Comparison of ENCODE assay signal across 1 cellular context in genomic region chr9:3058409-3058808, GRCh38.
TF ChIP-seq lines count a peak whose summit lies in the region.

No MANE protein-coding gene starts in this region.

TF ChIP-seq in WTC11, 78 proteins besides CTCF, POLR2A, EP300 and RAD21 (continued from another document):
- TF ChIP-seq, protein P1, sequence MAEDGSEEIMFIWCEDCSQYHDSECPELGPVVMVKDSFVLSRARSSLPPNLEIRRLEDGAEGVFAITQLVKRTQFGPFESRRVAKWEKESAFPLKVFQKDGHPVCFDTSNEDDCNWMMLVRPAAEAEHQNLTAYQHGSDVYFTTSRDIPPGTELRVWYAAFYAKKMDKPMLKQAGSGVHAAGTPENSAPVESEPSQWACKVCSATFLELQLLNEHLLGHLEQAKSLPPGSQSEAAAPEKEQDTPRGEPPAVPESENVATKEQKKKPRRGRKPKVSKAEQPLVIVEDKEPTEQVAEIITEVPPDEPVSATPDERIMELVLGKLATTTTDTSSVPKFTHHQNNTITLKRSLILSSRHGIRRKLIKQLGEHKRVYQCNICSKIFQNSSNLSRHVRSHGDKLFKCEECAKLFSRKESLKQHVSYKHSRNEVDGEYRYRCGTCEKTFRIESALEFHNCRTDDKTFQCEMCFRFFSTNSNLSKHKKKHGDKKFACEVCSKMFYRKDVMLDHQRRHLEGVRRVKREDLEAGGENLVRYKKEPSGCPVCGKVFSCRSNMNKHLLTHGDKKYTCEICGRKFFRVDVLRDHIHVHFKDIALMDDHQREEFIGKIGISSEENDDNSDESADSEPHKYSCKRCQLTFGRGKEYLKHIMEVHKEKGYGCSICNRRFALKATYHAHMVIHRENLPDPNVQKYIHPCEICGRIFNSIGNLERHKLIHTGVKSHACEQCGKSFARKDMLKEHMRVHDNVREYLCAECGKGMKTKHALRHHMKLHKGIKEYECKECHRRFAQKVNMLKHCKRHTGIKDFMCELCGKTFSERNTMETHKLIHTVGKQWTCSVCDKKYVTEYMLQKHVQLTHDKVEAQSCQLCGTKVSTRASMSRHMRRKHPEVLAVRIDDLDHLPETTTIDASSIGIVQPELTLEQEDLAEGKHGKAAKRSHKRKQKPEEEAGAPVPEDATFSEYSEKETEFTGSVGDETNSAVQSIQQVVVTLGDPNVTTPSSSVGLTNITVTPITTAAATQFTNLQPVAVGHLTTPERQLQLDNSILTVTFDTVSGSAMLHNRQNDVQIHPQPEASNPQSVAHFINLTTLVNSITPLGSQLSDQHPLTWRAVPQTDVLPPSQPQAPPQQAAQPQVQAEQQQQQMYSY (CRISPR knock-in tag; IDR thresholded peaks at IDR 0.05), result no peak
